Comparison of ENCODE assay signal across 10 cellular contexts in the genomic region with DNA sequence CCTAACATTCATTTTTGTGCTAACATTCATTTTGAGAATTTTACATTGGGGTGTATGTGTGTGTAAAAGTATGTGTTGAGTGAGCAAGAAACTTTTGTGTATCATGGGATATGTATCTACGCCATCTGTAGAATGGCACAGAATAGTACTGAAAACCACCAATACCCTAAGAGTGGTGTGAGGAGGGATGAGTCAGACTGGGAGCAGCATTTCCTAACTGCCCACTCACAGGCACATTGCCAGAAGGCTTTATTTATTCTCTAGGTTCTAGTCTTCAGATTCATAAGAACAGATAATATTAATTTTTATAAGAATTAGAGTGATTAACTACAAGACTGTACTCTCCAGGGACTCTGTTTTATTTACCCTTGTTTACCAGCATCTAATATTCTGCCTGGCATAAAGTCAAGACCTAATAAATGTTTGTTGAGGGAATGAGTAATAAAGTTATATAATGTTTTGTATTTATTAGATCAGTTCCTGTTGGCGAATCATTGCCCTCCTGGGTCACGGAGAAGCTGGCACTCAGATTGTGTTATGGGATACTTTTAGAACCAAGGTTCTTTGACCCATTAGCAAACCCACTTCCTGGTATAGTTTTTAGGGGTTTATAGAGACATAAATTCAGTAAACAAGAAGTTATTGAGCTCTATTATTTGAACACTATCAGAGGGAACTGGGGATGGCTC.
DNase-seq lines count a peak whose midpoint lies in the region; ATAC-seq and TF ChIP-seq lines count a peak whose summit lies in the region.
"Had no signal": no experiment of that assay in that cellular context is flagged by ENCODE, and none has a peak within 500 bp of the region (broad histone marks: within the 10 kb centered on the region; RNA-seq: fewer than 3 reads in every experiment).

No MANE protein-coding gene starts in this region.

- no peaks in the 10 kb centered on the region for H3K27me3 ChIP-seq in GM23248 (replicated peaks; ENCODE audit: insufficient read depth)
- H3K27me3 ChIP-seq in stomach: peaks cover 0 to 4% (median 0%) of the 10 kb centered on the region in 3 donors
- H3K27me3 ChIP-seq: SJCRH30 had no signal

- peak; percentile 85 for DNase-seq in GM23248
- DNase-seq in NCI-H446 treated with DMSO at 0.1 percent for 48 hours (lab: John Stamatoyannopoulos, UW): peak; percentile 20
- DNase-seq in epithelial cell of proximal tubule (ENCODE audit: low read depth): peak; percentile 56
- DNase-seq in smooth muscle cell of the brain vasculature (ENCODE audit: low read depth, low spot score): peak; percentile 18
- no peak for DNase-seq in Right ventricle myocardium inferior (ENCODE audit: missing footprints)
- DNase-seq in DMS79 (lab: John Stamatoyannopoulos, UW): no peak
- no peak for DNase-seq in stomach
- DNase-seq: activated CD4-positive, alpha-beta T cell treated with anti-CD3 and anti-CD28 coated beads for 36 hours; activated naive CD4-positive, alpha-beta T cell; SJCRH30 had no signal

- no peaks in the 10 kb centered on the region for H4K20me1 ChIP-seq in GM23248 (ENCODE audit: insufficient read depth)

- TF ChIP-seq CTCF in epithelial cell of proximal tubule (conservative IDR thresholded peaks at IDR 0.05; ENCODE audit: low read depth, low read length) (no peak), stomach (IDR thresholded peaks at IDR 0.05) (no peak)

- no peak overlapping the region for H3K9ac ChIP-seq in GM23248

- in situ Hi-C loops in GM23248 (cut with MboI): no loop called here

- no peak for TF ChIP-seq POLR2A in stomach (IDR thresholded peaks at IDR 0.05)

- H3K27ac ChIP-seq in GM23248 (no peak overlapping the region), stomach (no peak overlapping the region)
- H3K27ac ChIP-seq: SJCRH30 had no signal

- H3K9me3 ChIP-seq in GM23248 (ENCODE audit: low read depth) (no peaks in the 10 kb centered on the region), stomach (no peaks in the 10 kb centered on the region)
- H3K9me3 ChIP-seq: SJCRH30 had no signal

- ATAC-seq in Right ventricle myocardium inferior: no peak
- ATAC-seq: activated CD4-positive, alpha-beta T cell treated with anti-CD3 and anti-CD28 coated beads for 36 hours had no signal

- 36 to 37% methylated on average over 3 of the region's 3 CpGs for WGBS in GM23248 (ENCODE audit: low coverage in 1 of 2, low lambda C conversion rate in 2 of 2, missing lambda C conversion rate in 2 of 2), 2 experiments
- 66 to 75% (median 74%) methylated on average over 3 of the region's 3 CpGs for WGBS in stomach, 5 donors

- H3K4me3 ChIP-seq in GM23248: no peak overlapping the region
- H3K4me3 ChIP-seq in epithelial cell of proximal tubule (ENCODE audit: low read depth, low read length): no peak overlapping the region
- H3K4me3 ChIP-seq in stomach: no peak overlapping the region
- H3K4me3 ChIP-seq: SJCRH30 had no signal

- no peak overlapping the region for H2AFZ ChIP-seq in GM23248

- no peak for TF ChIP-seq EP300 in stomach (IDR thresholded peaks at IDR 0.05)

- H3K4me1 ChIP-seq in GM23248 (ENCODE audit: insufficient read depth): peaks cover 8% of the 10 kb centered on the region; the same call in 1 of the 2 replicates
- H3K4me1 ChIP-seq in stomach: no peaks in the 10 kb centered on the region
- H3K4me1 ChIP-seq: SJCRH30 had no signal

- H3K79me2 ChIP-seq in GM23248 (ENCODE audit: insufficient read depth): no peaks in the 10 kb centered on the region

- intact Hi-C loops in Right ventricle myocardium inferior (cut with DNase I) (no loop called here), stomach (cut with DNase I; ENCODE audit: low total_unique reads) (no loop called here)

- H3K36me3 ChIP-seq in GM23248 (ENCODE audit: low read depth) (no peaks in the 10 kb centered on the region), stomach (no peaks in the 10 kb centered on the region)
- H3K36me3 ChIP-seq: SJCRH30 had no signal

- no peaks in the 10 kb centered on the region for H3K9me2 ChIP-seq in GM23248 (ENCODE audit: insufficient read depth)

- no peaks in the 10 kb centered on the region for H3F3A ChIP-seq in GM23248 (ENCODE audit: insufficient read depth)

- H3K4me2 ChIP-seq in GM23248 (ENCODE audit: unreplicated experiment): peak overlapping the region; percentile 14

Comparison
In these comparisons a context has a peak if more than half of its experiments do, and no peak if none do; other contexts are left out.
1. DNase-seq: peak in GM23248 (single experiment), NCI-H446 treated with DMSO at 0.1 percent for 48 hours (single experiment), epithelial cell of proximal tubule (single experiment) and smooth muscle cell of the brain vasculature (single experiment); none in Right ventricle myocardium inferior (single experiment), DMS79 (single experiment) and stomach (single experiment).